ENCODE assay signal across 9 cellular contexts in the genomic region with DNA sequence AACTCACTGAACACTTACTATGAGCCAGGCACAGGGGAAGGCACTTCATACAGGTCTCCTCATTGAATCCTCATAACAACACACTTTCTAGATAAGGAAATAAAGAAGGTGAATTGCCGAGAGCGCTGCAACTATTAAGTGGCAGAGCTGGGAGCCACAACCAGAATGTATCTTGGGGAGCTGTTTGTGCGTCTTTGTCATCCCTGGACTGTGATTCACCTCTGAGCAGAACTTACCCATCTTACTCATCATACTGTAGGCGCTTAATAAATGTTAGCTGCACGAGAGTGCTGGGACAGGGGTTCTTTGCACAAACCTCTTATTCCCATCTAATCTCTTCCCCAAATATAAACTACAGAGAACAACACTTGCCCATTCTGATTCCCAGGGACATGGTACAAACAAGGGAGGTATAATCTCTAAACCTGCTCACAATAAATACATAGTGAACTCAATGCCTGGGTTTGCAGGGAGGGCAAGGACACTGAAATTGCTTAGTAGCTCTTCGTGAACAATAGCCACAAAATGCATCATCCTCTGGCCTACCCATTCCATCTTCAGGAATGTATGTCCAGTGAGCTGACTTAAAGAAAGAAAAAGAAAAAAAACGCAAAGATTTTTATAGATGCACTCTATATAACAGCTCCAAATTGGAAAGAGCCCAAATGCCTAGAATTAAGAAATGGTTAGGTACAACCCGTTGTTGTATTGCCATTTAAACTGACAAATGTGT. TPM values are rescaled to one million over a fixed set of nuclear protein-coding genes. Genes with fewer than 3 reads are reported as not detected.
DNase-seq lines count a peak whose midpoint lies in the region; ATAC-seq and TF ChIP-seq lines count a peak whose summit lies in the region.
"Had no signal": no experiment of that assay in that cellular context is flagged by ENCODE, and none has a peak within 500 bp of the region (broad histone marks: within the 10 kb centered on the region; RNA-seq: fewer than 3 reads in every experiment).

No MANE protein-coding gene starts in this region.

- in situ Hi-C loops in KBM-7 (cut with MboI; ENCODE audit: low pct_unique_long_range_greater_than_20kb, low sequenced_read_pairs): loop anchor here (25.0 kb wide), 1 partner anchor 425 kb away; a partner anchor contains a TSS

- H3K36me3 Mint-ChIP-seq in CD4-positive, CD25-positive, alpha-beta regulatory T cell: peaks cover 13% of the 10 kb centered on the region
- H3K36me3 Mint-ChIP-seq in activated T-helper 2 cell treated with anti-CD3 and anti-CD28 coated beads, Interferon-gamma antibody, Interleukin-2, Interleukin-4, amounts not matched to agents 10 μg/mL and 5 μg/mL and 100 μg/mL, durations not matched to agents 14 hours and 24 hours and 36 hours (ENCODE audit: low read depth): peaks cover 25% of the 10 kb centered on the region
- H3K36me3 Mint-ChIP-seq in naive thymus-derived CD4-positive, alpha-beta T cell: peaks cover 0 to 10% (median 0%) of the 10 kb centered on the region in 5 donors
- peaks cover 18 to 23% of the 10 kb centered on the region in 2 donors for H3K36me3 Mint-ChIP-seq in CD14-positive monocyte

- H3K4me3 ChIP-seq in CD4-positive, CD25-positive, alpha-beta regulatory T cell (ENCODE audit: low read depth, low read length): peak overlapping the region; percentile 75
- H3K4me3 ChIP-seq in HL-60 (replicated peaks; ENCODE audit: insufficient read depth, low read length): no peak overlapping the region
- no peak overlapping the region for H3K4me3 ChIP-seq in naive thymus-derived CD4-positive, alpha-beta T cell (ENCODE audit: low read length)

- peak overlapping the region; percentile 93 to 99 (median 94) for H3K27ac Mint-ChIP-seq in CD4-positive, CD25-positive, alpha-beta regulatory T cell
- peak overlapping the region; percentile 99 for H3K27ac Mint-ChIP-seq in activated T-helper 2 cell treated with anti-CD3 and anti-CD28 coated beads, Interferon-gamma antibody, Interleukin-2, Interleukin-4, amounts not matched to agents 10 μg/mL and 5 μg/mL and 100 μg/mL, durations not matched to agents 14 hours and 24 hours and 36 hours
- H3K27ac Mint-ChIP-seq in naive thymus-derived CD4-positive, alpha-beta T cell: peak overlapping the region; percentile 83 to 98 (median 93)
- peak overlapping the region in 1 of 7 donors; percentile 65 for H3K27ac Mint-ChIP-seq in CD14-positive monocyte

- CTCF ChIA-PET in naive thymus-derived CD4-positive, alpha-beta T cell (lab: Charles Lee): interaction anchor here (0.8 to 14.3 kb wide), 9 partner anchors 9 to 173 kb away, joined by 3 to 230 read pairs (median 4); a partner anchor contains a TSS

- H3K4me1 Mint-ChIP-seq in CD4-positive, CD25-positive, alpha-beta regulatory T cell: peaks cover 24 to 79% (median 41%) of the 10 kb centered on the region in 4 donors
- peaks cover 65% of the 10 kb centered on the region for H3K4me1 Mint-ChIP-seq in activated T-helper 2 cell treated with anti-CD3 and anti-CD28 coated beads, Interferon-gamma antibody, Interleukin-2, Interleukin-4, amounts not matched to agents 10 μg/mL and 5 μg/mL and 100 μg/mL, durations not matched to agents 14 hours and 24 hours and 36 hours (ENCODE audit: low read depth)
- peaks cover 44 to 74% (median 62%) of the 10 kb centered on the region in 7 donors for H3K4me1 Mint-ChIP-seq in naive thymus-derived CD4-positive, alpha-beta T cell
- peaks cover 74% of the 10 kb centered on the region for H3K4me1 Mint-ChIP-seq in CD14-positive monocyte

- peak overlapping the region; percentile 11 for H3K27ac ChIP-seq in CD4-positive, CD25-positive, alpha-beta regulatory T cell (ENCODE audit: insufficient read depth, low read length, poor library complexity, severe bottlenecking)
- peak overlapping the region; percentile 82 for H3K27ac ChIP-seq in HL-60 (replicated peaks)
- H3K27ac ChIP-seq in naive thymus-derived CD4-positive, alpha-beta T cell (ENCODE audit: low read depth, low read length): peak overlapping the region; percentile 79

- no peaks in the 10 kb centered on the region for H3K9me3 Mint-ChIP-seq in CD4-positive, CD25-positive, alpha-beta regulatory T cell
- no peaks in the 10 kb centered on the region for H3K9me3 Mint-ChIP-seq in activated T-helper 2 cell treated with anti-CD3 and anti-CD28 coated beads, Interferon-gamma antibody, Interleukin-2, Interleukin-4, amounts not matched to agents 10 μg/mL and 5 μg/mL and 100 μg/mL, durations not matched to agents 14 hours and 24 hours and 36 hours
- H3K9me3 Mint-ChIP-seq in naive thymus-derived CD4-positive, alpha-beta T cell: no peaks in the 10 kb centered on the region
- no peaks in the 10 kb centered on the region for H3K9me3 Mint-ChIP-seq in CD14-positive monocyte

- POLR2A ChIA-PET in naive thymus-derived CD4-positive, alpha-beta T cell (lab: Charles Lee): interaction anchor here (0.7 to 1.3 kb wide), 3 partner anchors 10 to 40 kb away, joined by 3 read pairs; no protein-coding TSS in a partner anchor

- H3K36me3 ChIP-seq in CD4-positive, CD25-positive, alpha-beta regulatory T cell (ENCODE audit: control insufficient read depth, insufficient read depth, low read length): peaks cover 36% of the 10 kb centered on the region
- peaks cover 0 to 32% (median 0%) of the 10 kb centered on the region in 3 experiments for H3K36me3 ChIP-seq in naive thymus-derived CD4-positive, alpha-beta T cell (ENCODE audit: control insufficient read depth in 2 of 3, insufficient read depth in 3 of 3, low read length in 3 of 3)

- no peaks in the 10 kb centered on the region for H3K27me3 ChIP-seq in CD4-positive, CD25-positive, alpha-beta regulatory T cell (ENCODE audit: control insufficient read depth, insufficient read depth, low read length)
- no peaks in the 10 kb centered on the region for H3K27me3 ChIP-seq in HL-60 (ENCODE audit: insufficient read depth, poor library complexity, severe bottlenecking)
- no peaks in the 10 kb centered on the region for H3K27me3 ChIP-seq in naive thymus-derived CD4-positive, alpha-beta T cell (ENCODE audit: control insufficient read depth in 2 of 2, insufficient read depth in 2 of 2, low read length in 2 of 2)

- no peaks in the 10 kb centered on the region for H3K27me3 Mint-ChIP-seq in CD4-positive, CD25-positive, alpha-beta regulatory T cell
- H3K27me3 Mint-ChIP-seq in activated T-helper 2 cell treated with anti-CD3 and anti-CD28 coated beads, Interferon-gamma antibody, Interleukin-2, Interleukin-4, amounts not matched to agents 10 μg/mL and 5 μg/mL and 100 μg/mL, durations not matched to agents 14 hours and 24 hours and 36 hours (ENCODE audit: low read depth): no peaks in the 10 kb centered on the region
- no peaks in the 10 kb centered on the region for H3K27me3 Mint-ChIP-seq in naive thymus-derived CD4-positive, alpha-beta T cell
- H3K27me3 Mint-ChIP-seq in CD14-positive monocyte (ENCODE audit: low read depth in 3 of 3): no peaks in the 10 kb centered on the region

- no peak for DNase-seq in CD4-positive, CD25-positive, alpha-beta regulatory T cell
- DNase-seq in HL-60 (ENCODE audit: low read depth in 1 of 2, low spot score in 1 of 2) (no peak), DMS79 (lab: John Stamatoyannopoulos, UW) (no peak), KBM-7 (no peak), CD14-positive monocyte (ENCODE audit: low spot score) (no peak)
- DNase-seq in activated T-helper 2 cell treated with anti-CD3 and anti-CD28 coated beads, Interferon-gamma antibody, Interleukin-2, Interleukin-4, amounts not matched to agents 10 μg/mL and 5 μg/mL and 100 μg/mL, durations not matched to agents 14 hours and 24 hours and 36 hours (ENCODE audit: low spot score): no peak
- DNase-seq in naive thymus-derived CD4-positive, alpha-beta T cell: no peak
- DNase-seq: NCI-H524 had no signal

- no peaks in the 10 kb centered on the region for H3K9me3 ChIP-seq in CD4-positive, CD25-positive, alpha-beta regulatory T cell (ENCODE audit: control insufficient read depth in 2 of 2, low read length in 2 of 2)
- no peaks in the 10 kb centered on the region for H3K9me3 ChIP-seq in naive thymus-derived CD4-positive, alpha-beta T cell (ENCODE audit: control insufficient read depth in 2 of 3, low read length in 3 of 3)

- intact Hi-C loops in activated T-helper 2 cell treated with anti-CD3 and anti-CD28 coated beads, Interferon-gamma antibody, Interleukin-2, Interleukin-4, amounts not matched to agents 10 μg/mL and 5 μg/mL and 100 μg/mL, durations not matched to agents 14 hours and 24 hours and 36 hours (cut with micrococcal nuclease): loop anchor here (5.0 kb wide), 1 partner anchor 40 kb away; no protein-coding TSS in a partner anchor
- intact Hi-C loops in naive thymus-derived CD4-positive, alpha-beta T cell (cut with micrococcal nuclease): no loop called here
- intact Hi-C loops in CD14-positive monocyte (cut with micrococcal nuclease): no loop called here

- TF ChIP-seq CTCF in HL-60 (IDR thresholded peaks at IDR 0.05; ENCODE audit: insufficient read depth, low read length): no peak
- no peak for TF ChIP-seq CTCF in CD14-positive monocyte (IDR thresholded peaks at IDR 0.05)

- peaks cover 79% of the 10 kb centered on the region for H3K4me1 ChIP-seq in CD4-positive, CD25-positive, alpha-beta regulatory T cell (ENCODE audit: control insufficient read depth, insufficient read depth, low read length, poor library complexity, severe bottlenecking)
- peaks cover 32 to 33% of the 10 kb centered on the region in 2 donors for H3K4me1 ChIP-seq in naive thymus-derived CD4-positive, alpha-beta T cell (ENCODE audit: control insufficient read depth in 2 of 2, insufficient read depth in 2 of 2, low read length in 2 of 2)

- no peak for ATAC-seq in CD4-positive, CD25-positive, alpha-beta regulatory T cell (ENCODE audit: low read depth in 2 of 2)
- ATAC-seq in naive thymus-derived CD4-positive, alpha-beta T cell: no peak
- ATAC-seq: right cardiac atrium had no signal

- H3K4me3 Mint-ChIP-seq in CD4-positive, CD25-positive, alpha-beta regulatory T cell: peak overlapping the region; percentile 77 to 98 (median 93)
- H3K4me3 Mint-ChIP-seq in activated T-helper 2 cell treated with anti-CD3 and anti-CD28 coated beads, Interferon-gamma antibody, Interleukin-2, Interleukin-4, amounts not matched to agents 10 μg/mL and 5 μg/mL and 100 μg/mL, durations not matched to agents 14 hours and 24 hours and 36 hours (ENCODE audit: low read depth): peak overlapping the region; percentile 89
- peak overlapping the region in 8 of 10 donors; percentile 21 to 98 (median 94) for H3K4me3 Mint-ChIP-seq in naive thymus-derived CD4-positive, alpha-beta T cell
- H3K4me3 Mint-ChIP-seq in CD14-positive monocyte: no peak overlapping the region

RNA-seq across cellular contexts. Expression of a gene that starts 43.0 kb away (rescaled TPM):
- 193 TPM for total RNA-seq in CD4-positive, CD25-positive, alpha-beta regulatory T cell
- polyA plus RNA-seq in CD4-positive, CD25-positive, alpha-beta regulatory T cell: 10 to 100 TPM; 16.8 to 22.6 (median 20.2) TPM
- 49.5 and 50.3 TPM in 2 replicates for total RNA-seq in activated T-helper 2 cell treated with anti-CD3 and anti-CD28 coated beads, Interferon-gamma antibody, Interleukin-2, Interleukin-4, amounts not matched to agents 10 μg/mL and 5 μg/mL and 100 μg/mL, durations not matched to agents 14 hours and 24 hours and 36 hours
- 100 to 1,000 TPM in 3 of 5 experiments, 10 to 100 TPM in 2; 89.5 to 144 (median 103) TPM for total RNA-seq in naive thymus-derived CD4-positive, alpha-beta T cell
- polyA plus RNA-seq in naive thymus-derived CD4-positive, alpha-beta T cell: 10 to 100 TPM; 10.2 to 23.2 TPM
- 10 to 100 TPM in 1 of 2 donors, 1 to 10 TPM in 1; 6.3 to 11.0 TPM for polyA plus RNA-seq in CD14-positive monocyte

Comparison
In these comparisons a context has a peak if more than half of its experiments do, and no peak if none do; other contexts are left out.
1. H3K27ac ChIP-seq: peak in every context shown above with its lines; median percentile 82 in HL-60; 79 in naive thymus-derived CD4-positive, alpha-beta T cell; 11 in CD4-positive, CD25-positive, alpha-beta regulatory T cell.
2. H3K4me3 Mint-ChIP-seq: peak in CD4-positive, CD25-positive, alpha-beta regulatory T cell (4 of 4), activated T-helper 2 cell treated with anti-CD3 and anti-CD28 coated beads, Interferon-gamma antibody, Interleukin-2, Interleukin-4, amounts not matched to agents 10 μg/mL and 5 μg/mL and 100 μg/mL, durations not matched to agents 14 hours and 24 hours and 36 hours (single experiment) and naive thymus-derived CD4-positive, alpha-beta T cell (8 of 10); none in CD14-positive monocyte (0 of 2).